ENCODE assay signal across 15 cellular contexts in genomic region chr7:46854958-46855473, GRCh38.
DNase-seq lines count a peak whose midpoint lies in the region; TF ChIP-seq lines count a peak whose summit lies in the region.
"Had no signal": no experiment of that assay in that cellular context is flagged by ENCODE, and none has a peak within 500 bp of the region (broad histone marks: within the 10 kb centered on the region; RNA-seq: fewer than 3 reads in every experiment).

No MANE protein-coding gene starts in this region.

- H3K36me3 ChIP-seq in SJCRH30 = no peaks in the 10 kb centered on the region
- H3K36me3 ChIP-seq: pancreas, uterus had no signal

- DNase-seq in GOT3 (lab: John Stamatoyannopoulos, UW) (peak; percentile 32), T1000 (lab: John Stamatoyannopoulos, UW) (peak; percentile 17), fibroblast of the aortic adventitia (ENCODE audit: low read depth) (peak; percentile 52), SJCRH30 (no peak), SHP77 (lab: John Stamatoyannopoulos, UW) (no peak), NCI-H526 (lab: John Stamatoyannopoulos, UW) (no peak)
- DNase-seq in T-helper 2 cell treated with Interferon-gamma antibody and Interleukin-4, amounts not matched to agents 5 μg/mL and 100 μg/mL, for 36 hours (ENCODE audit: low spot score) = no peak
- DNase-seq: activated CD4-positive, alpha-beta T cell treated with anti-CD3 and anti-CD28 coated beads, Interleukin-2, amount 50 U/mL, for 1 hour; KG1; NCI-H2081; pancreas; stimulated activated CD8-positive, alpha-beta memory T cell treated with anti-CD3 and anti-CD28 coated beads, Interleukin-4, amount 100 ng/mL, for 48 hours; T-helper 1 cell; uterus had no signal

- no peak overlapping the region for H3K4me3 Mint-ChIP-seq in T-helper 2 cell treated with Interferon-gamma antibody and Interleukin-4, amounts not matched to agents 5 μg/mL and 100 μg/mL, for 36 hours

- H3K27me3 ChIP-seq in SJCRH30 = no peaks in the 10 kb centered on the region
- H3K27me3 ChIP-seq: pancreas, uterus had no signal

- peaks cover 12% of the 10 kb centered on the region for H3K9me3 Mint-ChIP-seq in T-helper 2 cell treated with Interferon-gamma antibody and Interleukin-4, amounts not matched to agents 5 μg/mL and 100 μg/mL, for 36 hours

- H3K4me3 ChIP-seq in fibroblast of the aortic adventitia (ENCODE audit: low read depth, low read length) (no peak overlapping the region), SJCRH30 (no peak overlapping the region)
- H3K4me3 ChIP-seq: pancreas, uterus had no signal

- TF ChIP-seq CTCF in 22Rv1 (IDR thresholded peaks at IDR 0.05) (0 out of 2 replicates have a peak, but pooled peaks have one; percentile 13), fibroblast of the aortic adventitia (IDR thresholded peaks at IDR 0.05; ENCODE audit: insufficient read depth, low read length) (no peak)

- H3K27ac Mint-ChIP-seq in T-helper 2 cell treated with Interferon-gamma antibody and Interleukin-4, amounts not matched to agents 5 μg/mL and 100 μg/mL, for 36 hours = no peak overlapping the region

- H3K9me3 ChIP-seq in SJCRH30 (replicated peaks) = peaks cover 3% of the 10 kb centered on the region; the same call in 1 of the 2 replicates
- H3K9me3 ChIP-seq: pancreas, uterus had no signal

- H3K27me3 Mint-ChIP-seq in T-helper 2 cell treated with Interferon-gamma antibody and Interleukin-4, amounts not matched to agents 5 μg/mL and 100 μg/mL, for 36 hours (ENCODE audit: low read depth) = no peaks in the 10 kb centered on the region

- H3K36me3 Mint-ChIP-seq in T-helper 2 cell treated with Interferon-gamma antibody and Interleukin-4, amounts not matched to agents 5 μg/mL and 100 μg/mL, for 36 hours (ENCODE audit: low read depth) = no peaks in the 10 kb centered on the region

- no peaks in the 10 kb centered on the region for H3K4me1 Mint-ChIP-seq in T-helper 2 cell treated with Interferon-gamma antibody and Interleukin-4, amounts not matched to agents 5 μg/mL and 100 μg/mL, for 36 hours (ENCODE audit: low read depth)

- H3K4me1 ChIP-seq in SJCRH30 = peaks cover 6% of the 10 kb centered on the region
- H3K4me1 ChIP-seq: pancreas, uterus had no signal

- H3K27ac ChIP-seq in 22Rv1 = no peak overlapping the region
- no peak overlapping the region for H3K27ac ChIP-seq in SJCRH30
- H3K27ac ChIP-seq: pancreas, uterus had no signal

Comparison
In these comparisons a context has a peak if more than half of its experiments do, and no peak if none do; other contexts are left out.
1. DNase-seq: peak in GOT3 (single experiment), T1000 (single experiment) and fibroblast of the aortic adventitia (single experiment); none in SJCRH30 (0 of 2), T-helper 2 cell treated with Interferon-gamma antibody and Interleukin-4, amounts not matched to agents 5 μg/mL and 100 μg/mL, for 36 hours (single experiment), SHP77 (0 of 2) and NCI-H526 (0 of 2).